13 cellular contexts compared by ENCODE assay signal in genomic region chr21:34935452-34935851, GRCh38.
DNase-seq lines count a peak whose midpoint lies in the region; ATAC-seq lines count a peak whose summit lies in the region.
"Had no signal": no experiment of that assay in that cellular context is flagged by ENCODE, and none has a peak within 500 bp of the region (broad histone marks: within the 10 kb centered on the region; RNA-seq: fewer than 3 reads in every experiment).

No MANE protein-coding gene starts in this region.

- H3K9me3 Mint-ChIP-seq in activated T-cell treated with anti-CD3 and anti-CD28 coated beads, Interleukin-2, amount 50 U/mL, for 24 hours = no peaks in the 10 kb centered on the region
- H3K9me3 Mint-ChIP-seq in central memory CD8-positive, alpha-beta T cell = no peaks in the 10 kb centered on the region
- peaks cover 1 to 4% of the 10 kb centered on the region in 2 donors for H3K9me3 Mint-ChIP-seq in stimulated activated naive B cell treated with anti-CD40 and anti-IgM and Interleukin-4, amounts not matched to agents 10 μg/mL and 1 μg/mL and 100 μg/mL, for 72 hours
- H3K9me3 Mint-ChIP-seq: brain had no signal

- H3K27me3 Mint-ChIP-seq in activated T-cell treated with anti-CD3 and anti-CD28 coated beads, Interleukin-2, amount 50 U/mL, for 24 hours = no peaks in the 10 kb centered on the region
- no peaks in the 10 kb centered on the region for H3K27me3 Mint-ChIP-seq in central memory CD8-positive, alpha-beta T cell
- no peaks in the 10 kb centered on the region for H3K27me3 Mint-ChIP-seq in stimulated activated naive B cell treated with anti-CD40 and anti-IgM and Interleukin-4, amounts not matched to agents 10 μg/mL and 1 μg/mL and 100 μg/mL, for 72 hours

- H3K36me3 Mint-ChIP-seq in activated T-cell treated with anti-CD3 and anti-CD28 coated beads, Interleukin-2, amount 50 U/mL, for 24 hours (ENCODE audit: low read depth) = peaks cover 5% of the 10 kb centered on the region
- peaks cover 8% of the 10 kb centered on the region for H3K36me3 Mint-ChIP-seq in central memory CD8-positive, alpha-beta T cell (ENCODE audit: insufficient read depth)
- H3K36me3 Mint-ChIP-seq in stimulated activated naive B cell treated with anti-CD40 and anti-IgM and Interleukin-4, amounts not matched to agents 10 μg/mL and 1 μg/mL and 100 μg/mL, for 72 hours = peaks cover 16 to 30% of the 10 kb centered on the region in 2 donors
- H3K36me3 Mint-ChIP-seq: brain had no signal

- no peak for DNase-seq in activated T-cell treated with anti-CD3 and anti-CD28 coated beads, Interleukin-2, amount 50 U/mL, for 24 hours
- DNase-seq in activated T-cell treated with anti-CD3 and anti-CD28 coated beads, Interleukin-2, amount 50 U/mL, for 1 hour = no peak
- DNase-seq in OCI-M1 (lab: John Stamatoyannopoulos, UW) (peak; percentile 29), NCI-H1694 (lab: John Stamatoyannopoulos, UW) (no peak), T-helper 9 cell (no peak), NCI-H1417 treated with DMSO at 0.1 percent for 48 hours (lab: John Stamatoyannopoulos, UW) (no peak)
- DNase-seq in central memory CD8-positive, alpha-beta T cell (ENCODE audit: low spot score in 2 of 2) = no peak
- DNase-seq in stimulated activated naive B cell treated with anti-CD40 and anti-IgM and Interleukin-4, amounts not matched to agents 10 μg/mL and 1 μg/mL and 100 μg/mL, for 72 hours = no peak
- DNase-seq: left ventricle myocardium inferior; NK-92 treated with Interleukin-12 subunit alpha and Interleukin-12 subunit beta, amount 100 ng/mL, for 24 hours; occipital lobe; upper lobe of right lung had no signal

- no peak for ATAC-seq in central memory CD8-positive, alpha-beta T cell (replicated peaks; ENCODE audit: extremely low read depth, poor library complexity, severe bottlenecking)
- ATAC-seq in stimulated activated naive B cell treated with anti-CD40 and anti-IgM and Interleukin-4, amounts not matched to agents 10 μg/mL and 1 μg/mL and 100 μg/mL, for 72 hours (replicated peaks) = peak; percentile 55 to 56
- ATAC-seq: upper lobe of right lung had no signal

- peak overlapping the region; percentile 97 for H3K27ac Mint-ChIP-seq in activated T-cell treated with anti-CD3 and anti-CD28 coated beads, Interleukin-2, amount 50 U/mL, for 24 hours
- peak overlapping the region; percentile 52 for H3K27ac Mint-ChIP-seq in central memory CD8-positive, alpha-beta T cell (ENCODE audit: low read depth)
- H3K27ac Mint-ChIP-seq in stimulated activated naive B cell treated with anti-CD40 and anti-IgM and Interleukin-4, amounts not matched to agents 10 μg/mL and 1 μg/mL and 100 μg/mL, for 72 hours = peak overlapping the region; percentile 90
- H3K27ac Mint-ChIP-seq: brain had no signal

- peaks cover 94% of the 10 kb centered on the region for H3K4me1 Mint-ChIP-seq in activated T-cell treated with anti-CD3 and anti-CD28 coated beads, Interleukin-2, amount 50 U/mL, for 24 hours (ENCODE audit: low read depth)
- H3K4me1 Mint-ChIP-seq in central memory CD8-positive, alpha-beta T cell = peaks cover 77% of the 10 kb centered on the region
- peaks cover 55 to 88% of the 10 kb centered on the region in 2 donors for H3K4me1 Mint-ChIP-seq in stimulated activated naive B cell treated with anti-CD40 and anti-IgM and Interleukin-4, amounts not matched to agents 10 μg/mL and 1 μg/mL and 100 μg/mL, for 72 hours

- H3K4me3 Mint-ChIP-seq in activated T-cell treated with anti-CD3 and anti-CD28 coated beads, Interleukin-2, amount 50 U/mL, for 24 hours = peak overlapping the region; percentile 75
- peak overlapping the region; percentile 66 for H3K4me3 Mint-ChIP-seq in central memory CD8-positive, alpha-beta T cell
- H3K4me3 Mint-ChIP-seq in stimulated activated naive B cell treated with anti-CD40 and anti-IgM and Interleukin-4, amounts not matched to agents 10 μg/mL and 1 μg/mL and 100 μg/mL, for 72 hours = peak overlapping the region; percentile 52 to 55
- H3K4me3 Mint-ChIP-seq: brain had no signal
